In genomic region chr20:3297096-3297411, GRCh38 we compare ENCODE assay signal across 22 cellular contexts.
"Had no signal": no experiment of that assay in that cellular context is flagged by ENCODE, and none has a peak within 500 bp of the region (broad histone marks: within the 10 kb centered on the region; RNA-seq: fewer than 3 reads in every experiment).

No MANE protein-coding gene starts in this region.

- H3K9me3 ChIP-seq: breast epithelium, ovary, spleen, thoracic aorta, upper lobe of left lung had no signal

- H3K27me3 ChIP-seq: breast epithelium, ovary, spleen, upper lobe of left lung had no signal

- DNase-seq: activated B cell treated with CpG ODN at 0.5 μM for 24 hours; activated CD4-positive, alpha-beta T cell treated with anti-CD3 and anti-CD28 coated beads for 4 hours; activated CD4-positive, alpha-beta T cell treated with anti-CD3 and anti-CD28 coated beads, Interleukin-2, amount 50 U/mL, for 48 hours; activated naive CD4-positive, alpha-beta T cell treated with Interleukin-2 at 50 U/mL for 16 hours; activated naive CD8-positive, alpha-beta T cell treated with anti-CD3 and anti-CD28 coated beads, Interleukin-2, amount 10 ng/mL, durations not matched to agents 7 days and 5 days; activated T-cell treated with anti-CD3 and anti-CD28 coated beads, Interleukin-2, amount 50 U/mL, for 48 hours; amniotic stem cell; cortex of kidney; endodermal cell; kidney; naive thymus-derived CD4-positive, alpha-beta T cell; ovary; spleen; stimulated activated CD4-positive, alpha-beta T cell treated with anti-CD3 and anti-CD28 coated beads, Interleukin-4, amount 100 ng/mL, for 1 hour; stimulated activated naive CD4-positive, alpha-beta T cell treated with Interleukin-2 at 50 U/mL for 16 hours; SW 1271; T-helper 17 cell; upper lobe of left lung had no signal

- H3K4me3 Mint-ChIP-seq: activated B cell treated with CpG ODN at 0.5 μM for 24 hours; activated naive CD8-positive, alpha-beta T cell treated with anti-CD3 and anti-CD28 coated beads, Interleukin-2, amount 10 ng/mL, durations not matched to agents 7 days and 5 days; endodermal cell; naive thymus-derived CD4-positive, alpha-beta T cell; T-helper 17 cell had no signal

- H3K9me3 Mint-ChIP-seq: activated B cell treated with CpG ODN at 0.5 μM for 24 hours; activated naive CD8-positive, alpha-beta T cell treated with anti-CD3 and anti-CD28 coated beads, Interleukin-2, amount 10 ng/mL, durations not matched to agents 7 days and 5 days; endodermal cell; naive thymus-derived CD4-positive, alpha-beta T cell had no signal

- H3K4me1 Mint-ChIP-seq: activated B cell treated with CpG ODN at 0.5 μM for 24 hours; activated naive CD8-positive, alpha-beta T cell treated with anti-CD3 and anti-CD28 coated beads, Interleukin-2, amount 10 ng/mL, durations not matched to agents 7 days and 5 days; endodermal cell; naive thymus-derived CD4-positive, alpha-beta T cell had no signal

- H3K27ac Mint-ChIP-seq: activated B cell treated with CpG ODN at 0.5 μM for 24 hours; activated naive CD8-positive, alpha-beta T cell treated with anti-CD3 and anti-CD28 coated beads, Interleukin-2, amount 10 ng/mL, durations not matched to agents 7 days and 5 days; naive thymus-derived CD4-positive, alpha-beta T cell; T-helper 17 cell had no signal

- H3K4me3 ChIP-seq: breast epithelium, ovary, spleen, thoracic aorta, upper lobe of left lung had no signal

- H3K4me1 ChIP-seq: breast epithelium, spleen, upper lobe of left lung had no signal

- H3K27ac ChIP-seq: breast epithelium, epithelial cell of prostate, ovary, spleen, thoracic aorta, upper lobe of left lung had no signal

- ATAC-seq: left lobe of liver; naive thymus-derived CD4-positive, alpha-beta T cell; T-helper 17 cell had no signal

- H3K27me3 Mint-ChIP-seq: activated B cell treated with CpG ODN at 0.5 μM for 24 hours; activated naive CD8-positive, alpha-beta T cell treated with anti-CD3 and anti-CD28 coated beads, Interleukin-2, amount 10 ng/mL, durations not matched to agents 7 days and 5 days; naive thymus-derived CD4-positive, alpha-beta T cell; T-helper 17 cell had no signal

- H3K36me3 ChIP-seq: ovary had no signal
